ENCODE assay signal across 8 cellular contexts in the genomic region with DNA sequence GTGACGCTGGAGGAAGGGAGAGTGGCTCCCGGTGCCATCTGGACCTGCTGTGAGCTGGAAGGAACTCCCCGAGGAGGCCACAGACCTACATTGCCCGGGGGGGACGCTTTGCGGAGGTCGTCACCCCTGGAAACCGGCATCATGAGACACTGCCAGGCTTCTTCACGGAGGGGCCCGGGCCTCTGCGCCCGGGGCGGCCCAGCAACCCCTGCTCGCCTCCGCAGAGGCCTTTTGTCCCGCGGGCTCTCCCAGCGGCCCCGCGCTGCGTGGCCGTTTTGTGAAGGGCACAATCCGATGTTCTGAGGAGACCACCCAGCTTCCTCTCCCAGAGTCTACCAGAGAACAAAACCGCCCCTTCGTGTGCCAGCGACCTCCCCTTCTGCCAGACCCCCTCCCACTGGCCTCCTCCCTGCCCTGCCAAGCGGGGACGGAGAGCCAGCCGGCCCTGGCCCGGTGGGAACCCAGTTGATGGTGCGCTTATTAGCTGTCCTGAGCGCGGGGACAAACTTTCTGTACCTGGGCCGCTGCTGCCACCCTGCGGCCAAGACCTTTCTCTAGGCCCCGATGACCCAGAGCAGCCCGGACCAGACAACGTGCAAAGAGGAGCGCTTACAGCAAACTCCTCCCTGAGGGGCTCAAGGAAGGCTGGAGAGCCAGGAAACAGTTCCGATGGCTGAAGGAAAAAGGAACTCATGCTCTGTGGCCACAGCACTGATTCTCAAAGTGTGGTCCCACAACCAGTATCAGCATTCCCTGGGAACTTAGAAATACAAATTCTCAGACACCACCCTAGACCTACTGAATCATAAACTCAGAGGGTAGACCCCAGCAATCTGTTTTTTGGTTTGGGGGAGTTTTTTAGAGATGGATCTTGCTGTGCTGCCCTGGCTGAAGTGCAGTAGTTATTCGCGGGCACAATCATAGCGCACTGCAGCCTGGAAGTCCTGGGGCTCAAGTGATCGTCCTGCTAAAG.
DNase-seq lines count a peak whose midpoint lies in the region; ATAC-seq and TF ChIP-seq lines count a peak whose summit lies in the region.

No MANE protein-coding gene starts in this region.

- H3K4me3 Mint-ChIP-seq in neural crest cell, result peak overlapping the region; percentile 73

- H3K4me1 ChIP-seq in gastroesophageal sphincter, result peaks cover 0 to 40% (median 5%) of the 10 kb centered on the region in 3 donors

- WGBS in gastroesophageal sphincter (ENCODE audit: low coverage in 1 of 2), 2 donors, result 77 to 80% methylated on average over 1 to 3 of the region's 44 CpGs

- no peaks in the 10 kb centered on the region for H3K36me3 Mint-ChIP-seq in neural crest cell (ENCODE audit: low read depth)

- H3K4me3 ChIP-seq in gastroesophageal sphincter, result peak overlapping the region in 1 of 2 donors; percentile 21

- H3K4me1 Mint-ChIP-seq in neural crest cell, result peaks cover 30% of the 10 kb centered on the region

- TF ChIP-seq POLR2A in GM18505 (IDR thresholded peaks at IDR 0.05; ENCODE audit: borderline replicate concordance, extremely low read depth, insufficient read depth, insufficient read length) (no peak), gastroesophageal sphincter (IDR thresholded peaks at IDR 0.05) (no peak)

- no peak for TF ChIP-seq EP300 in gastroesophageal sphincter (IDR thresholded peaks at IDR 0.05)

- DNase-seq in ACHN, result peak; percentile 56
- DNase-seq in NCI-H524 (lab: John Stamatoyannopoulos, UW), result peak; percentile 77 to 90
- DNase-seq in activated T-cell treated with anti-CD3 and anti-CD28 coated beads, Interleukin-2, amount 50 U/mL, for 48 hours, result peak; percentile 66 to 74
- peak; percentile 74 for DNase-seq in neural crest cell (ENCODE audit: low read depth, low spot score)
- peak; percentile 77 for DNase-seq in ureter (ENCODE audit: low spot score)

- no peaks in the 10 kb centered on the region for H3K36me3 ChIP-seq in gastroesophageal sphincter

- H3K27me3 ChIP-seq in gastroesophageal sphincter, result no peaks in the 10 kb centered on the region

- peak overlapping the region in 1 of 4 donors; percentile 33 for H3K27ac ChIP-seq in gastroesophageal sphincter

- H3K9me3 ChIP-seq in gastroesophageal sphincter, result no peaks in the 10 kb centered on the region

- H3K27ac Mint-ChIP-seq in neural crest cell (ENCODE audit: unreplicated experiment), result no peak overlapping the region

- peaks cover 52% of the 10 kb centered on the region for H3K27me3 Mint-ChIP-seq in neural crest cell (ENCODE audit: low read depth)

- TF ChIP-seq CTCF in gastroesophageal sphincter (IDR thresholded peaks at IDR 0.05) (peak; percentile 27 to 78 (median 54)), neural crest cell (conservative IDR thresholded peaks at IDR 0.05) (peak; percentile 83)

- ATAC-seq in GM18505 (IDR thresholded peaks at IDR 0.05; ENCODE audit: unreplicated experiment) (peak; percentile 60), HG02870 (IDR thresholded peaks at IDR 0.05; ENCODE audit: unreplicated experiment) (peak; percentile 62), gastroesophageal sphincter (peak; percentile 44)

- no peaks in the 10 kb centered on the region for H3K9me3 Mint-ChIP-seq in neural crest cell

- in situ Hi-C loops in ACHN (cut with HindIII; ENCODE audit: low pct_ligation_motif_present, low pct_unique_long_range_greater_than_20kb, low sequenced_read_pairs), result no loop called here
